In genomic region chr20:36236786-36237121, GRCh38 we compare ENCODE assay signal across 8 cellular contexts. TPM values are rescaled to one million over a fixed set of nuclear protein-coding genes. Genes with fewer than 3 reads are reported as not detected.
A peak's percentile ranks its signal among the peaks of the same experiment; 100 is the strongest.
DNase-seq lines count a peak whose midpoint lies in the region; ATAC-seq and TF ChIP-seq lines count a peak whose summit lies in the region.

No MANE protein-coding gene starts in this region.

- H3K9ac ChIP-seq in GM23248 (peak overlapping the region; percentile 96), skeletal muscle satellite cell (ENCODE audit: low read depth, low read length) (peak overlapping the region; percentile 93)

- in situ Hi-C loops in GM23248 (cut with MboI) = no loop called here

- H3K27ac ChIP-seq in GM23248 (peak overlapping the region; percentile 71), VCaP (peak overlapping the region; percentile 89), heart right ventricle (peak overlapping the region in 9 of 10 donors; percentile 35 to 93 (median 84))

- H3K36me3 ChIP-seq in GM23248 (ENCODE audit: low read depth) = 0 out of 2 replicates have a peak, but pooled peaks cover 9% of the 10 kb centered on the region
- H3K36me3 ChIP-seq in heart right ventricle = peaks cover 0 to 31% (median 11%) of the 10 kb centered on the region in 9 donors
- peaks cover 18% of the 10 kb centered on the region for H3K36me3 ChIP-seq in skeletal muscle satellite cell (ENCODE audit: insufficient read depth, low read length)

- H3K4me2 ChIP-seq in GM23248 (ENCODE audit: unreplicated experiment) (peak overlapping the region; percentile 99), skeletal muscle satellite cell (ENCODE audit: low read length) (peak overlapping the region; percentile 87)

- no peaks in the 10 kb centered on the region for H3F3A ChIP-seq in GM23248 (ENCODE audit: insufficient read depth)

- no peaks in the 10 kb centered on the region for H3K9me3 ChIP-seq in GM23248 (ENCODE audit: low read depth)
- no peaks in the 10 kb centered on the region for H3K9me3 ChIP-seq in heart right ventricle
- H3K9me3 ChIP-seq in skeletal muscle satellite cell (replicated peaks; ENCODE audit: low read length) = no peaks in the 10 kb centered on the region

- H3K27me3 ChIP-seq in GM23248 (replicated peaks; ENCODE audit: insufficient read depth) (no peaks in the 10 kb centered on the region), heart right ventricle (no peaks in the 10 kb centered on the region), skeletal muscle satellite cell (ENCODE audit: control insufficient read depth, insufficient read depth, low read length) (no peaks in the 10 kb centered on the region)

- peaks cover 60% of the 10 kb centered on the region for H3K79me2 ChIP-seq in GM23248 (ENCODE audit: insufficient read depth)

- intact Hi-C loops in heart right ventricle (cut with DNase I) = no loop called here

- no peak for TF ChIP-seq CTCF in VCaP (conservative IDR thresholded peaks at IDR 0.05)
- no peak for TF ChIP-seq CTCF in heart right ventricle (IDR thresholded peaks at IDR 0.05)

- WGBS in GM23248 (ENCODE audit: low coverage in 1 of 2, low lambda C conversion rate in 2 of 2, missing lambda C conversion rate in 2 of 2), 2 experiments = 2 to 3% methylated on average over 6 of the region's 6 CpGs
- WGBS in heart right ventricle, 2 donors = 1 to 2% methylated on average over 6 of the region's 6 CpGs

- H3K9me2 ChIP-seq in GM23248 (ENCODE audit: insufficient read depth) = no peaks in the 10 kb centered on the region

- no peaks in the 10 kb centered on the region for H4K20me1 ChIP-seq in GM23248 (ENCODE audit: insufficient read depth)

- DNase-seq in GM23248 = no peak
- no peak for DNase-seq in heart right ventricle
- DNase-seq in ureter (ENCODE audit: low spot score) = no peak
- DNase-seq in stimulated activated CD4-positive, alpha-beta T cell treated with anti-CD3 and anti-CD28 coated beads, Interleukin-12 subunit alpha, Interleukin-12 subunit beta, amount 100 ng/mL, for 4 hours = no peak
- DNase-seq in DMS79 treated with DMSO at 0.1 percent for 48 hours (lab: John Stamatoyannopoulos, UW) = no peak

- peak in 2 of 8 donors; percentile 4 to 17 for ATAC-seq in heart right ventricle
- ATAC-seq in GM19395 (IDR thresholded peaks at IDR 0.05; ENCODE audit: unreplicated experiment) = no peak

- peak overlapping the region; percentile 97 for H3K4me3 ChIP-seq in GM23248
- peak overlapping the region; percentile 70 to 96 (median 80) for H3K4me3 ChIP-seq in heart right ventricle
- H3K4me3 ChIP-seq in skeletal muscle satellite cell (ENCODE audit: low read length) = peak overlapping the region; percentile 84

- H3K4me1 ChIP-seq in GM23248 (ENCODE audit: insufficient read depth) (0 out of 2 replicates have a peak, but pooled peaks cover 8% of the 10 kb centered on the region), heart right ventricle (peaks cover 0 to 32% (median 22%) of the 10 kb centered on the region in 9 donors), skeletal muscle satellite cell (ENCODE audit: control insufficient read depth, insufficient read depth, low read length) (peaks cover 10% of the 10 kb centered on the region)

- H2AFZ ChIP-seq in GM23248 = peak overlapping the region; percentile 100

RNA-seq across cellular contexts. Expression of gene AAR2, which starts 0.5 kb away (rescaled TPM):
- 31.0 and 34.3 TPM in 2 replicates for total RNA-seq in GM23248 (2014; rRNA removed; shearing (Covaris generic))
- polyA plus RNA-seq in GM23248 (2016; fragmentation: Nextera tagmentation; extraction: Ambion mirVana) (35.4 and 36.9 TPM in 2 replicates), heart right ventricle (10 to 100 TPM in 1 of 2 donors, 1 to 10 TPM in 1; 7.8 to 22.7 TPM)
- total RNA-seq in heart right ventricle (10 to 100 TPM; 13.9 to 20.5 (median 15.2) TPM), ureter (30.8 TPM)
- total RNA-seq in skeletal muscle satellite cell (2012; rRNA removed) = 21.3 and 26.9 TPM in 2 replicates
